1 cellular context compared by ENCODE assay signal in genomic region chr9:4679268-4680177, GRCh38.
TF ChIP-seq lines count a peak whose summit lies in the region.

TSS of gene CDC37L1 (plus strand) at chr9:4679569. CDS start at chr9:4679768, 199 bp downstream.

TF ChIP-seq in K562, 482 proteins besides CTCF, POLR2A, EP300 and RAD21 (continued from another document and continues in another):
- TF ChIP-seq TCF15 (CRISPR knock-in tag; IDR thresholded peaks at IDR 0.05), result no peak
- TF ChIP-seq RBM39 (optimal IDR thresholded peaks at IDR 0.05; ENCODE audit: low read depth, low read length), result no peak
- TF ChIP-seq CBX2 (IDR thresholded peaks at IDR 0.05; ENCODE audit: insufficient read depth, low read length, poor library complexity, severe bottlenecking), result no peak
- TF ChIP-seq ZNF197 (CRISPR knock-in tag; IDR thresholded peaks at IDR 0.05; ENCODE audit: low read depth), result no peak
- TF ChIP-seq RBBP5 (IDR thresholded peaks at IDR 0.05; ENCODE audit: borderline replicate concordance, insufficient read depth, low read length, poor library complexity, severe bottlenecking), result peak; percentile 86
- no peak for TF ChIP-seq HSF4 (CRISPR knock-in tag; IDR thresholded peaks at IDR 0.05; ENCODE audit: borderline replicate concordance)
- no peak for TF ChIP-seq ARNT (IDR thresholded peaks at IDR 0.05)
- TF ChIP-seq CHD2 (IDR thresholded peaks at IDR 0.05; ENCODE audit: low read depth, low read length), result no peak
- peak; percentile 35; the same call in 1 of the 2 replicates for TF ChIP-seq NFIC (IDR thresholded peaks at IDR 0.05)
- TF ChIP-seq ZNF655 (CRISPR knock-in tag; IDR thresholded peaks at IDR 0.05), result no peak
- TF ChIP-seq SMAD4 (CRISPR knock-in tag; conservative IDR thresholded peaks at IDR 0.05), result peak; percentile 66; the same call in 1 of the 2 replicates
- TF ChIP-seq CBX8 (IDR thresholded peaks at IDR 0.05; ENCODE audit: borderline replicate concordance, extremely low read depth, low read depth, low read length, poor library complexity, severe bottlenecking), result no peak
- no peak for TF ChIP-seq HDAC6 (IDR thresholded peaks at IDR 0.05; ENCODE audit: low read depth, low read length)
- no peak for TF ChIP-seq BRF1 (IDR thresholded peaks at IDR 0.05; ENCODE audit: borderline replicate concordance, extremely low read depth, insufficient read length)
- no peak for TF ChIP-seq TEAD2 (tag; IDR thresholded peaks at IDR 0.05)
- TF ChIP-seq CSDE1 (IDR thresholded peaks at IDR 0.05), result no peak
- no peak for TF ChIP-seq HMG20B (CRISPR knock-in tag; IDR thresholded peaks at IDR 0.05)
- no peak for TF ChIP-seq ZNF408 (CRISPR knock-in tag; IDR thresholded peaks at IDR 0.05; ENCODE audit: low read depth)
- no peak for TF ChIP-seq ZNF717 (CRISPR knock-in tag; IDR thresholded peaks at IDR 0.05)
- TF ChIP-seq MAX (CRISPR knock-in tag; IDR thresholded peaks at IDR 0.05), result no peak; the same call in 1 of the 2 replicates
- no peak for TF ChIP-seq CBFB (CRISPR knock-in tag; IDR thresholded peaks at IDR 0.05)
- no peak for TF ChIP-seq ZNF583 (CRISPR knock-in tag; IDR thresholded peaks at IDR 0.05)
- TF ChIP-seq EHMT2 (IDR thresholded peaks at IDR 0.05), result no peak
- no peak for TF ChIP-seq ZNF311 (CRISPR knock-in tag; IDR thresholded peaks at IDR 0.05)
- peak; percentile 11 for TF ChIP-seq GTF2B (IDR thresholded peaks at IDR 0.05; ENCODE audit: extremely low read depth, insufficient read length)
- no peak for TF ChIP-seq SREBF2 (CRISPR knock-in tag; IDR thresholded peaks at IDR 0.05)
- no peak for TF ChIP-seq TAF15 (IDR thresholded peaks at IDR 0.05; ENCODE audit: low read depth, low read length)
- TF ChIP-seq ETS2 (tag; IDR thresholded peaks at IDR 0.05; ENCODE audit: borderline replicate concordance, poor library complexity, severe bottlenecking), result no peak
- no peak for TF ChIP-seq ARID3B (CRISPR knock-in tag; IDR thresholded peaks at IDR 0.05; ENCODE audit: borderline replicate concordance)
- peak; percentile 94 for TF ChIP-seq TBP (optimal IDR thresholded peaks at IDR 0.05; ENCODE audit: low read depth, low read length)
- TF ChIP-seq ZNF224 (CRISPR knock-in tag; IDR thresholded peaks at IDR 0.05), result no peak
- no peak for TF ChIP-seq SETDB1 (IDR thresholded peaks at IDR 0.05; ENCODE audit: low read length)
- no peak for TF ChIP-seq ZFP30 (CRISPR knock-in tag; IDR thresholded peaks at IDR 0.05; ENCODE audit: borderline replicate concordance)
- TF ChIP-seq HDAC8 (tag; IDR thresholded peaks at IDR 0.05), result no peak
- TF ChIP-seq MEIS2 (IDR thresholded peaks at IDR 0.05; ENCODE audit: partially characterized antibody), result no peak
- TF ChIP-seq GATAD2A (IDR thresholded peaks at IDR 0.05), result no peak
- peak; percentile 89 for TF ChIP-seq VEZF1 (CRISPR knock-in tag; IDR thresholded peaks at IDR 0.05)
- no peak for TF ChIP-seq SAP30 (IDR thresholded peaks at IDR 0.05; ENCODE audit: borderline replicate concordance, insufficient read depth, low read depth, low read length, poor library complexity, severe bottlenecking)
- no peak for TF ChIP-seq KAT7 (CRISPR knock-in tag; IDR thresholded peaks at IDR 0.05; ENCODE audit: borderline replicate concordance)
- TF ChIP-seq ARID2 (IDR thresholded peaks at IDR 0.05), result no peak
- TF ChIP-seq CXXC5 (CRISPR knock-in tag; IDR thresholded peaks at IDR 0.05), result peak; percentile 73
- 0 out of 2 replicates have a peak, but pooled peaks have one; percentile 18 for TF ChIP-seq NCOA6 (IDR thresholded peaks at IDR 0.05)
- no peak for TF ChIP-seq ZNF551 (CRISPR knock-in tag; IDR thresholded peaks at IDR 0.05)
- no peak for TF ChIP-seq NFIX (CRISPR knock-in tag; IDR thresholded peaks at IDR 0.05; ENCODE audit: low read depth)
- peak; percentile 43 for TF ChIP-seq PRDM10 (IDR thresholded peaks at IDR 0.05; ENCODE audit: partially characterized antibody)
- TF ChIP-seq ZNF165 (CRISPR knock-in tag; IDR thresholded peaks at IDR 0.05; ENCODE audit: borderline replicate concordance), result no peak
- TF ChIP-seq E2F3 (CRISPR knock-in tag; IDR thresholded peaks at IDR 0.05), result no peak
- TF ChIP-seq MCM2 (IDR thresholded peaks at IDR 0.05; ENCODE audit: low read depth), result no peak
- TF ChIP-seq PREB (CRISPR knock-in tag; IDR thresholded peaks at IDR 0.05), result no peak
- peak; percentile 43; the same call in 1 of the 2 replicates for TF ChIP-seq ESRRA (IDR thresholded peaks at IDR 0.05; ENCODE audit: borderline replicate concordance, low read depth)
- peak; percentile 98 for TF ChIP-seq POLR2G (IDR thresholded peaks at IDR 0.05; ENCODE audit: low read depth, low read length)
- TF ChIP-seq MCM7 (IDR thresholded peaks at IDR 0.05), result no peak
- peak; percentile 73 for TF ChIP-seq EP400 (IDR thresholded peaks at IDR 0.05)
- no peak for TF ChIP-seq ZC3H11A (IDR thresholded peaks at IDR 0.05; ENCODE audit: low read depth, low read length)
- TF ChIP-seq TEAD4 (IDR thresholded peaks at IDR 0.05; ENCODE audit: low read length), result peak; percentile 19; the same call in 1 of the 2 replicates
- TF ChIP-seq TEAD4 (CRISPR knock-in tag; IDR thresholded peaks at IDR 0.05; ENCODE audit: borderline replicate concordance), result no peak
- 0 out of 2 replicates have a peak, but pooled peaks have one; percentile 22 for TF ChIP-seq NR2C2 (CRISPR knock-in tag; IDR thresholded peaks at IDR 0.05)
- peak; percentile 82 for TF ChIP-seq NR2C2 (tag; IDR thresholded peaks at IDR 0.05)
- TF ChIP-seq TAF9B (IDR thresholded peaks at IDR 0.05; ENCODE audit: partially characterized antibody), result peak; percentile 76
- no peak for TF ChIP-seq U2AF1 (optimal IDR thresholded peaks at IDR 0.05; ENCODE audit: low read depth, low read length)
- 0 out of 2 replicates have a peak, but pooled peaks have one; percentile 4 for TF ChIP-seq BHLHE40 (IDR thresholded peaks at IDR 0.05; ENCODE audit: low read length)
- peak; percentile 40; the same call in 1 of the 2 replicates for TF ChIP-seq CREB3L1 (IDR thresholded peaks at IDR 0.05; ENCODE audit: borderline replicate concordance, low read depth)
- TF ChIP-seq SIRT6 (IDR thresholded peaks at IDR 0.05; ENCODE audit: low read depth, low read length), result no peak
- no peak for TF ChIP-seq ID3 (CRISPR knock-in tag; IDR thresholded peaks at IDR 0.05)
- TF ChIP-seq ID3 (tag; IDR thresholded peaks at IDR 0.05), result no peak
